ENCODE assay signal across 10 cellular contexts in genomic region chr22:44337658-44338004, GRCh38. TPM values are rescaled to one million over a fixed set of nuclear protein-coding genes. Genes with fewer than 3 reads are reported as not detected.
DNase-seq lines count a peak whose midpoint lies in the region; FAIRE-seq and TF ChIP-seq lines count a peak whose summit lies in the region.
"Had no signal": no experiment of that assay in that cellular context is flagged by ENCODE, and none has a peak within 500 bp of the region (broad histone marks: within the 10 kb centered on the region; RNA-seq: fewer than 3 reads in every experiment).

No MANE protein-coding gene starts in this region.

- H3K4me1 ChIP-seq in kidney (ENCODE audit: control insufficient read depth in 1 of 2, insufficient read depth in 1 of 2, low read depth in 1 of 2, low read length in 2 of 2) = no peaks in the 10 kb centered on the region

- no peak overlapping the region for H3K4me3 Mint-ChIP-seq in CD14-positive monocyte
- H3K4me3 Mint-ChIP-seq: activated T-cell treated with anti-CD3 and anti-CD28 coated beads, Interleukin-2, amount 50 U/mL, for 24 hours had no signal

- H3K4me1 Mint-ChIP-seq in CD14-positive monocyte = no peaks in the 10 kb centered on the region

- TF ChIP-seq CTCF in fibroblast of pulmonary artery (IDR thresholded peaks at IDR 0.05; ENCODE audit: low read length, missing control alignments) = no peak
- no peak for TF ChIP-seq CTCF in CD14-positive monocyte (IDR thresholded peaks at IDR 0.05)
- TF ChIP-seq CTCF in kidney (IDR thresholded peaks at IDR 0.05; ENCODE audit: borderline replicate concordance, extremely low read depth, insufficient read depth) = no peak

- peak overlapping the region in 1 of 7 donors; percentile 42 for H3K27ac Mint-ChIP-seq in CD14-positive monocyte
- H3K27ac Mint-ChIP-seq: activated T-cell treated with anti-CD3 and anti-CD28 coated beads, Interleukin-2, amount 50 U/mL, for 24 hours had no signal

- DNase-seq in NCI-H2227 (lab: John Stamatoyannopoulos, UW; ENCODE audit: unreplicated experiment) (peak; percentile 23), NCI-H2227 treated with DMSO at 0.1 percent for 48 hours (lab: John Stamatoyannopoulos, UW) (no peak), RCC 7860 (ENCODE audit: low spot score) (peak; percentile 43), fibroblast of pulmonary artery (ENCODE audit: low read depth) (peak; percentile 76), stromal cell of bone marrow (ENCODE audit: low read depth) (peak; percentile 63), CD14-positive monocyte (ENCODE audit: low spot score) (no peak), kidney (no peak)
- no peak for DNase-seq in activated naive CD4-positive, alpha-beta T cell treated with Interleukin-2 at 50 U/mL for 16 hours
- DNase-seq: activated T-cell treated with anti-CD3 and anti-CD28 coated beads, Interleukin-2, amount 50 U/mL, for 24 hours; NCI-H187 had no signal

- H3K36me3 Mint-ChIP-seq in CD14-positive monocyte = no peaks in the 10 kb centered on the region

- H3K27ac ChIP-seq in kidney (ENCODE audit: low read depth in 2 of 2, low read length in 2 of 2) = no peak overlapping the region

- no peak overlapping the region for H3K9ac ChIP-seq in kidney (ENCODE audit: low read length in 2 of 2)

- H3K36me3 ChIP-seq in kidney (ENCODE audit: control insufficient read depth in 1 of 2, insufficient read depth in 2 of 2, low read length in 2 of 2) = no peaks in the 10 kb centered on the region

- H3K27me3 Mint-ChIP-seq in CD14-positive monocyte (ENCODE audit: low read depth in 3 of 3) = peaks cover 5 to 17% (median 7%) of the 10 kb centered on the region in 3 donors
- H3K27me3 Mint-ChIP-seq: activated T-cell treated with anti-CD3 and anti-CD28 coated beads, Interleukin-2, amount 50 U/mL, for 24 hours had no signal

- H3K9me3 Mint-ChIP-seq in CD14-positive monocyte = peaks cover 0 to 2% (median 0%) of the 10 kb centered on the region in 7 donors
- H3K9me3 Mint-ChIP-seq: activated T-cell treated with anti-CD3 and anti-CD28 coated beads, Interleukin-2, amount 50 U/mL, for 24 hours had no signal

- H3K9me3 ChIP-seq in kidney (ENCODE audit: control insufficient read depth in 1 of 2, low read length in 2 of 2) = no peaks in the 10 kb centered on the region

- H3K4me3 ChIP-seq in fibroblast of pulmonary artery (replicated peaks; ENCODE audit: low read depth, low read length) (no peak overlapping the region), kidney (ENCODE audit: low read length in 2 of 2) (no peak overlapping the region)

- peak; percentile 60 for FAIRE-seq in RCC 7860 (lab: Jason Lieb, UNC)
- no peak for FAIRE-seq in kidney (lab: Jason Lieb, UNC)

- intact Hi-C loops in CD14-positive monocyte (cut with micrococcal nuclease) = no loop called here
- intact Hi-C loops in kidney (cut with DNase I) = no loop called here

RNA-seq across cellular contexts. Expression of gene SHISAL1, which starts 24.9 kb away (rescaled TPM):
- polyA plus RNA-seq in CD14-positive monocyte = not detected
- 1.1 TPM for total RNA-seq in kidney
- 0.04 TPM for polyA plus RNA-seq in kidney (ENCODE audit: insufficient read depth, low read depth, low replicate concordance)

Comparison
In these comparisons a context has a peak if more than half of its experiments do, and no peak if none do; other contexts are left out.
1. DNase-seq: peak in NCI-H2227 (single experiment), RCC 7860 (single experiment), fibroblast of pulmonary artery (single experiment) and stromal cell of bone marrow (single experiment); none in NCI-H2227 treated with DMSO at 0.1 percent for 48 hours (single experiment), activated naive CD4-positive, alpha-beta T cell treated with Interleukin-2 at 50 U/mL for 16 hours (single experiment), CD14-positive monocyte (single experiment) and kidney (single experiment).